Comparison of ENCODE assay signal across 1 cellular context in genomic region chr2:208012449-208012848, GRCh38.
TF ChIP-seq lines count a peak whose summit lies in the region.

No MANE protein-coding gene starts in this region.

TF ChIP-seq in K562, 482 proteins besides CTCF, POLR2A, EP300 and RAD21 (continued from another document and continues in another):
- no peak for TF ChIP-seq CEBPG (CRISPR knock-in tag; IDR thresholded peaks at IDR 0.05)
- TF ChIP-seq CEBPG (tag; conservative IDR thresholded peaks at IDR 0.05 in 1 of 2, IDR thresholded peaks at IDR 0.05 in 1 of 2), result peak in 1 of 2 experiments; percentile 27; a peak in 1 of 4 replicates
- no peak for TF ChIP-seq RBM17 (IDR thresholded peaks at IDR 0.05; ENCODE audit: borderline replicate concordance, low read depth, low read length)
- 0 out of 2 replicates have a peak, but pooled peaks have one; percentile 11 for TF ChIP-seq JUND (IDR thresholded peaks at IDR 0.05; ENCODE audit: borderline replicate concordance, low read depth, low read length)
- TF ChIP-seq JUND (tag; IDR thresholded peaks at IDR 0.05; ENCODE audit: borderline replicate concordance, low read depth, low read length), result peak; percentile 25; the same call in 1 of the 3 replicates
- no peak for TF ChIP-seq NRF1 (conservative IDR thresholded peaks at IDR 0.05 in 1 of 2, IDR thresholded peaks at IDR 0.05 in 1 of 2)
- no peak for TF ChIP-seq KLF10 (CRISPR knock-in tag; IDR thresholded peaks at IDR 0.05)
- no peak for TF ChIP-seq FOXP1 (CRISPR knock-in tag; IDR thresholded peaks at IDR 0.05)
- no peak for TF ChIP-seq CBFB (CRISPR knock-in tag; IDR thresholded peaks at IDR 0.05)
- no peak for TF ChIP-seq ZNF583 (CRISPR knock-in tag; IDR thresholded peaks at IDR 0.05)
- no peak for TF ChIP-seq RFX7 (CRISPR knock-in tag; IDR thresholded peaks at IDR 0.05)
- no peak for TF ChIP-seq ZZZ3 (IDR thresholded peaks at IDR 0.05)
- no peak for TF ChIP-seq POLR2B (IDR thresholded peaks at IDR 0.05; ENCODE audit: low read depth, partially characterized antibody)
- no peak for TF ChIP-seq PTTG1 (tag; IDR thresholded peaks at IDR 0.05; ENCODE audit: low read depth)
- no peak for TF ChIP-seq STAT5B (CRISPR knock-in tag; IDR thresholded peaks at IDR 0.05)
- TF ChIP-seq ZNF354B (CRISPR knock-in tag; IDR thresholded peaks at IDR 0.05), result no peak
- TF ChIP-seq LARP7 (IDR thresholded peaks at IDR 0.05), result no peak
- TF ChIP-seq SLC30A9 (CRISPR knock-in tag; IDR thresholded peaks at IDR 0.05), result no peak
- no peak for TF ChIP-seq ARHGAP35 (IDR thresholded peaks at IDR 0.05; ENCODE audit: partially characterized antibody)
- no peak for TF ChIP-seq HDAC3 (IDR thresholded peaks at IDR 0.05; ENCODE audit: borderline replicate concordance, partially characterized antibody)
- TF ChIP-seq, protein P1, sequence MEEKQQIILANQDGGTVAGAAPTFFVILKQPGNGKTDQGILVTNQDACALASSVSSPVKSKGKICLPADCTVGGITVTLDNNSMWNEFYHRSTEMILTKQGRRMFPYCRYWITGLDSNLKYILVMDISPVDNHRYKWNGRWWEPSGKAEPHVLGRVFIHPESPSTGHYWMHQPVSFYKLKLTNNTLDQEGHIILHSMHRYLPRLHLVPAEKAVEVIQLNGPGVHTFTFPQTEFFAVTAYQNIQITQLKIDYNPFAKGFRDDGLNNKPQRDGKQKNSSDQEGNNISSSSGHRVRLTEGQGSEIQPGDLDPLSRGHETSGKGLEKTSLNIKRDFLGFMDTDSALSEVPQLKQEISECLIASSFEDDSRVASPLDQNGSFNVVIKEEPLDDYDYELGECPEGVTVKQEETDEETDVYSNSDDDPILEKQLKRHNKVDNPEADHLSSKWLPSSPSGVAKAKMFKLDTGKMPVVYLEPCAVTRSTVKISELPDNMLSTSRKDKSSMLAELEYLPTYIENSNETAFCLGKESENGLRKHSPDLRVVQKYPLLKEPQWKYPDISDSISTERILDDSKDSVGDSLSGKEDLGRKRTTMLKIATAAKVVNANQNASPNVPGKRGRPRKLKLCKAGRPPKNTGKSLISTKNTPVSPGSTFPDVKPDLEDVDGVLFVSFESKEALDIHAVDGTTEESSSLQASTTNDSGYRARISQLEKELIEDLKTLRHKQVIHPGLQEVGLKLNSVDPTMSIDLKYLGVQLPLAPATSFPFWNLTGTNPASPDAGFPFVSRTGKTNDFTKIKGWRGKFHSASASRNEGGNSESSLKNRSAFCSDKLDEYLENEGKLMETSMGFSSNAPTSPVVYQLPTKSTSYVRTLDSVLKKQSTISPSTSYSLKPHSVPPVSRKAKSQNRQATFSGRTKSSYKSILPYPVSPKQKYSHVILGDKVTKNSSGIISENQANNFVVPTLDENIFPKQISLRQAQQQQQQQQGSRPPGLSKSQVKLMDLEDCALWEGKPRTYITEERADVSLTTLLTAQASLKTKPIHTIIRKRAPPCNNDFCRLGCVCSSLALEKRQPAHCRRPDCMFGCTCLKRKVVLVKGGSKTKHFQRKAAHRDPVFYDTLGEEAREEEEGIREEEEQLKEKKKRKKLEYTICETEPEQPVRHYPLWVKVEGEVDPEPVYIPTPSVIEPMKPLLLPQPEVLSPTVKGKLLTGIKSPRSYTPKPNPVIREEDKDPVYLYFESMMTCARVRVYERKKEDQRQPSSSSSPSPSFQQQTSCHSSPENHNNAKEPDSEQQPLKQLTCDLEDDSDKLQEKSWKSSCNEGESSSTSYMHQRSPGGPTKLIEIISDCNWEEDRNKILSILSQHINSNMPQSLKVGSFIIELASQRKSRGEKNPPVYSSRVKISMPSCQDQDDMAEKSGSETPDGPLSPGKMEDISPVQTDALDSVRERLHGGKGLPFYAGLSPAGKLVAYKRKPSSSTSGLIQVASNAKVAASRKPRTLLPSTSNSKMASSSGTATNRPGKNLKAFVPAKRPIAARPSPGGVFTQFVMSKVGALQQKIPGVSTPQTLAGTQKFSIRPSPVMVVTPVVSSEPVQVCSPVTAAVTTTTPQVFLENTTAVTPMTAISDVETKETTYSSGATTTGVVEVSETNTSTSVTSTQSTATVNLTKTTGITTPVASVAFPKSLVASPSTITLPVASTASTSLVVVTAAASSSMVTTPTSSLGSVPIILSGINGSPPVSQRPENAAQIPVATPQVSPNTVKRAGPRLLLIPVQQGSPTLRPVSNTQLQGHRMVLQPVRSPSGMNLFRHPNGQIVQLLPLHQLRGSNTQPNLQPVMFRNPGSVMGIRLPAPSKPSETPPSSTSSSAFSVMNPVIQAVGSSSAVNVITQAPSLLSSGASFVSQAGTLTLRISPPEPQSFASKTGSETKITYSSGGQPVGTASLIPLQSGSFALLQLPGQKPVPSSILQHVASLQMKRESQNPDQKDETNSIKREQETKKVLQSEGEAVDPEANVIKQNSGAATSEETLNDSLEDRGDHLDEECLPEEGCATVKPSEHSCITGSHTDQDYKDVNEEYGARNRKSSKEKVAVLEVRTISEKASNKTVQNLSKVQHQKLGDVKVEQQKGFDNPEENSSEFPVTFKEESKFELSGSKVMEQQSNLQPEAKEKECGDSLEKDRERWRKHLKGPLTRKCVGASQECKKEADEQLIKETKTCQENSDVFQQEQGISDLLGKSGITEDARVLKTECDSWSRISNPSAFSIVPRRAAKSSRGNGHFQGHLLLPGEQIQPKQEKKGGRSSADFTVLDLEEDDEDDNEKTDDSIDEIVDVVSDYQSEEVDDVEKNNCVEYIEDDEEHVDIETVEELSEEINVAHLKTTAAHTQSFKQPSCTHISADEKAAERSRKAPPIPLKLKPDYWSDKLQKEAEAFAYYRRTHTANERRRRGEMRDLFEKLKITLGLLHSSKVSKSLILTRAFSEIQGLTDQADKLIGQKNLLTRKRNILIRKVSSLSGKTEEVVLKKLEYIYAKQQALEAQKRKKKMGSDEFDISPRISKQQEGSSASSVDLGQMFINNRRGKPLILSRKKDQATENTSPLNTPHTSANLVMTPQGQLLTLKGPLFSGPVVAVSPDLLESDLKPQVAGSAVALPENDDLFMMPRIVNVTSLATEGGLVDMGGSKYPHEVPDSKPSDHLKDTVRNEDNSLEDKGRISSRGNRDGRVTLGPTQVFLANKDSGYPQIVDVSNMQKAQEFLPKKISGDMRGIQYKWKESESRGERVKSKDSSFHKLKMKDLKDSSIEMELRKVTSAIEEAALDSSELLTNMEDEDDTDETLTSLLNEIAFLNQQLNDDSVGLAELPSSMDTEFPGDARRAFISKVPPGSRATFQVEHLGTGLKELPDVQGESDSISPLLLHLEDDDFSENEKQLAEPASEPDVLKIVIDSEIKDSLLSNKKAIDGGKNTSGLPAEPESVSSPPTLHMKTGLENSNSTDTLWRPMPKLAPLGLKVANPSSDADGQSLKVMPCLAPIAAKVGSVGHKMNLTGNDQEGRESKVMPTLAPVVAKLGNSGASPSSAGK (IDR thresholded peaks at IDR 0.05), result no peak
- no peak for TF ChIP-seq VEZF1 (CRISPR knock-in tag; IDR thresholded peaks at IDR 0.05)
- no peak for TF ChIP-seq SMAD4 (CRISPR knock-in tag; conservative IDR thresholded peaks at IDR 0.05)
- TF ChIP-seq ZNF592 (IDR thresholded peaks at IDR 0.05), result peak; percentile 48; the same call in 1 of the 2 replicates
- TF ChIP-seq, protein P2, sequence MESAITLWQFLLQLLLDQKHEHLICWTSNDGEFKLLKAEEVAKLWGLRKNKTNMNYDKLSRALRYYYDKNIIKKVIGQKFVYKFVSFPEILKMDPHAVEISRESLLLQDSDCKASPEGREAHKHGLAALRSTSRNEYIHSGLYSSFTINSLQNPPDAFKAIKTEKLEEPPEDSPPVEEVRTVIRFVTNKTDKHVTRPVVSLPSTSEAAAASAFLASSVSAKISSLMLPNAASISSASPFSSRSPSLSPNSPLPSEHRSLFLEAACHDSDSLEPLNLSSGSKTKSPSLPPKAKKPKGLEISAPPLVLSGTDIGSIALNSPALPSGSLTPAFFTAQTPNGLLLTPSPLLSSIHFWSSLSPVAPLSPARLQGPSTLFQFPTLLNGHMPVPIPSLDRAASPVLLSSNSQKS (CRISPR knock-in tag; IDR thresholded peaks at IDR 0.05), result no peak
- TF ChIP-seq, protein P3, sequence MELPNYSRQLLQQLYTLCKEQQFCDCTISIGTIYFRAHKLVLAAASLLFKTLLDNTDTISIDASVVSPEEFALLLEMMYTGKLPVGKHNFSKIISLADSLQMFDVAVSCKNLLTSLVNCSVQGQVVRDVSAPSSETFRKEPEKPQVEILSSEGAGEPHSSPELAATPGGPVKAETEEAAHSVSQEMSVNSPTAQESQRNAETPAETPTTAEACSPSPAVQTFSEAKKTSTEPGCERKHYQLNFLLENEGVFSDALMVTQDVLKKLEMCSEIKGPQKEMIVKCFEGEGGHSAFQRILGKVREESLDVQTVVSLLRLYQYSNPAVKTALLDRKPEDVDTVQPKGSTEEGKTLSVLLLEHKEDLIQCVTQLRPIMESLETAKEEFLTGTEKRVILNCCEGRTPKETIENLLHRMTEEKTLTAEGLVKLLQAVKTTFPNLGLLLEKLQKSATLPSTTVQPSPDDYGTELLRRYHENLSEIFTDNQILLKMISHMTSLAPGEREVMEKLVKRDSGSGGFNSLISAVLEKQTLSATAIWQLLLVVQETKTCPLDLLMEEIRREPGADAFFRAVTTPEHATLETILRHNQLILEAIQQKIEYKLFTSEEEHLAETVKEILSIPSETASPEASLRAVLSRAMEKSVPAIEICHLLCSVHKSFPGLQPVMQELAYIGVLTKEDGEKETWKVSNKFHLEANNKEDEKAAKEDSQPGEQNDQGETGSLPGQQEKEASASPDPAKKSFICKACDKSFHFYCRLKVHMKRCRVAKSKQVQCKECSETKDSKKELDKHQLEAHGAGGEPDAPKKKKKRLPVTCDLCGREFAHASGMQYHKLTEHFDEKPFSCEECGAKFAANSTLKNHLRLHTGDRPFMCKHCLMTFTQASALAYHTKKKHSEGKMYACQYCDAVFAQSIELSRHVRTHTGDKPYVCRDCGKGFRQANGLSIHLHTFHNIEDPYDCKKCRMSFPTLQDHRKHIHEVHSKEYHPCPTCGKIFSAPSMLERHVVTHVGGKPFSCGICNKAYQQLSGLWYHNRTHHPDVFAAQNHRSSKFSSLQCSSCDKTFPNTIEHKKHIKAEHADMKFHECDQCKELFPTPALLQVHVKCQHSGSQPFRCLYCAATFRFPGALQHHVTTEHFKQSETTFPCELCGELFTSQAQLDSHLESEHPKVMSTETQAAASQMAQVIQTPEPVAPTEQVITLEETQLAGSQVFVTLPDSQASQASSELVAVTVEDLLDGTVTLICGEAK (IDR thresholded peaks at IDR 0.05), result no peak
- TF ChIP-seq, protein P3 (CRISPR knock-in tag; IDR thresholded peaks at IDR 0.05), result no peak
- TF ChIP-seq GABPB2 (CRISPR knock-in tag; conservative IDR thresholded peaks at IDR 0.05), result no peak
- no peak for TF ChIP-seq ERF (CRISPR knock-in tag; IDR thresholded peaks at IDR 0.05)
- TF ChIP-seq ZNF253 (CRISPR knock-in tag; conservative IDR thresholded peaks at IDR 0.05), result no peak
- TF ChIP-seq ZNF316 (IDR thresholded peaks at IDR 0.05), result peak; percentile 40
